Comparison of ENCODE assay signal across 17 cellular contexts in genomic region chr12:123102781-123103503, GRCh38. TPM values are rescaled to one million over a fixed set of nuclear protein-coding genes. Genes with fewer than 3 reads are reported as not detected.
A peak's percentile ranks its signal among the peaks of the same experiment; 100 is the strongest.
DNase-seq lines count a peak whose midpoint lies in the region; ATAC-seq and TF ChIP-seq lines count a peak whose summit lies in the region.
"Had no signal": no experiment of that assay in that cellular context is flagged by ENCODE, and none has a peak within 500 bp of the region (broad histone marks: within the 10 kb centered on the region; RNA-seq: fewer than 3 reads in every experiment).

No MANE protein-coding gene starts in this region.

- no peak overlapping the region for H3K4me3 ChIP-seq in GM23338
- H3K4me3 ChIP-seq: coronary artery, thyroid gland had no signal

- no peaks in the 10 kb centered on the region for H3K27me3 ChIP-seq in GM23338 (ENCODE audit: insufficient read depth)
- H3K27me3 ChIP-seq: thyroid gland had no signal

- intact Hi-C loops in activated T-helper 2 cell treated with anti-CD3 and anti-CD28 coated beads, Interferon-gamma antibody, Interleukin-2, Interleukin-4, amounts not matched to agents 10 μg/mL and 5 μg/mL and 100 μg/mL, durations not matched to agents 14 hours and 24 hours and 36 hours (cut with micrococcal nuclease): no loop called here

- peak overlapping the region; percentile 35; the same call in 1 of the 2 replicates for H2AFZ ChIP-seq in GM23338

- H3K36me3 Mint-ChIP-seq in T-helper 1 cell treated with Interleukin-12 subunit alpha and Interleukin-12 subunit beta and Interleukin-4 antibody, amounts not matched to agents 30 μg/mL and 1 μg/mL, for 36 hours (ENCODE audit: low read depth): peaks cover 16% of the 10 kb centered on the region
- H3K36me3 Mint-ChIP-seq in GM23338 (ENCODE audit: low read depth): no peaks in the 10 kb centered on the region; the same call in 2 of the 3 replicates
- H3K36me3 Mint-ChIP-seq in activated T-helper 2 cell treated with anti-CD3 and anti-CD28 coated beads, Interferon-gamma antibody, Interleukin-2, Interleukin-4, amounts not matched to agents 10 μg/mL and 5 μg/mL and 100 μg/mL, durations not matched to agents 14 hours and 24 hours and 36 hours (ENCODE audit: low read depth): peaks cover 16% of the 10 kb centered on the region
- H3K36me3 Mint-ChIP-seq in nephron progenitor cell (ENCODE audit: low read depth): no peaks in the 10 kb centered on the region
- H3K36me3 Mint-ChIP-seq: brain had no signal

- no peaks in the 10 kb centered on the region for H3K9me3 Mint-ChIP-seq in T-helper 1 cell treated with Interleukin-12 subunit alpha and Interleukin-12 subunit beta and Interleukin-4 antibody, amounts not matched to agents 30 μg/mL and 1 μg/mL, for 36 hours
- H3K9me3 Mint-ChIP-seq in GM23338 (no peaks in the 10 kb centered on the region), nephron progenitor cell (no peaks in the 10 kb centered on the region)
- H3K9me3 Mint-ChIP-seq in activated T-helper 2 cell treated with anti-CD3 and anti-CD28 coated beads, Interferon-gamma antibody, Interleukin-2, Interleukin-4, amounts not matched to agents 10 μg/mL and 5 μg/mL and 100 μg/mL, durations not matched to agents 14 hours and 24 hours and 36 hours: no peaks in the 10 kb centered on the region
- H3K9me3 Mint-ChIP-seq: brain had no signal

- H3F3A ChIP-seq in GM23338 (replicated peaks; ENCODE audit: low read depth): no peaks in the 10 kb centered on the region; the same call in 1 of the 2 replicates

- H3K4me1 ChIP-seq in GM23338 (ENCODE audit: insufficient read depth): peaks cover 52% of the 10 kb centered on the region

- no peaks in the 10 kb centered on the region for H3K36me3 ChIP-seq in GM23338 (ENCODE audit: insufficient read depth)
- H3K36me3 ChIP-seq: thyroid gland had no signal

- no peaks in the 10 kb centered on the region for H3K9me2 ChIP-seq in GM23338 (ENCODE audit: insufficient read depth)

- no peak for DNase-seq in T-helper 1 cell
- DNase-seq in GM23338 (ENCODE audit: low spot score): no peak
- no peak for DNase-seq in activated T-helper 2 cell treated with anti-CD3 and anti-CD28 coated beads, Interferon-gamma antibody, Interleukin-2, Interleukin-4, amounts not matched to agents 10 μg/mL and 5 μg/mL and 100 μg/mL, durations not matched to agents 14 hours and 24 hours and 36 hours (ENCODE audit: low spot score)
- DNase-seq in nephron progenitor cell: no peak
- no peak for DNase-seq in EL
- DNase-seq: foreskin melanocyte, MM.1S, NCI-H187 treated with DMSO at 0.1 percent for 48 hours, thyroid gland had no signal

- peak overlapping the region; percentile 32 for H3K27ac Mint-ChIP-seq in T-helper 1 cell treated with Interleukin-12 subunit alpha and Interleukin-12 subunit beta and Interleukin-4 antibody, amounts not matched to agents 30 μg/mL and 1 μg/mL, for 36 hours
- H3K27ac Mint-ChIP-seq in GM23338 (no peak overlapping the region; the same call in 1 of the 2 replicates), nephron progenitor cell (peak overlapping the region; percentile 59)
- H3K27ac Mint-ChIP-seq in activated T-helper 2 cell treated with anti-CD3 and anti-CD28 coated beads, Interferon-gamma antibody, Interleukin-2, Interleukin-4, amounts not matched to agents 10 μg/mL and 5 μg/mL and 100 μg/mL, durations not matched to agents 14 hours and 24 hours and 36 hours: peak overlapping the region; percentile 13

- no peaks in the 10 kb centered on the region for H3K27me3 Mint-ChIP-seq in T-helper 1 cell treated with Interleukin-12 subunit alpha and Interleukin-12 subunit beta and Interleukin-4 antibody, amounts not matched to agents 30 μg/mL and 1 μg/mL, for 36 hours (ENCODE audit: low read depth)
- peaks cover 11% of the 10 kb centered on the region for H3K27me3 Mint-ChIP-seq in GM23338 (ENCODE audit: insufficient read depth, low read depth, poor library complexity)
- H3K27me3 Mint-ChIP-seq in activated T-helper 2 cell treated with anti-CD3 and anti-CD28 coated beads, Interferon-gamma antibody, Interleukin-2, Interleukin-4, amounts not matched to agents 10 μg/mL and 5 μg/mL and 100 μg/mL, durations not matched to agents 14 hours and 24 hours and 36 hours (ENCODE audit: low read depth): no peaks in the 10 kb centered on the region
- H3K27me3 Mint-ChIP-seq in nephron progenitor cell (ENCODE audit: low read depth, poor library complexity): peaks cover 6% of the 10 kb centered on the region
- H3K27me3 Mint-ChIP-seq: brain had no signal

- H4K20me1 ChIP-seq in GM23338 (replicated peaks; ENCODE audit: insufficient read depth): no peaks in the 10 kb centered on the region

- no peak for TF ChIP-seq CTCF in GM23338 (conservative IDR thresholded peaks at IDR 0.05; ENCODE audit: low read depth in 2 of 2)
- TF ChIP-seq CTCF in nephron progenitor cell (IDR thresholded peaks at IDR 0.05): no peak

- H3K4me1 Mint-ChIP-seq in T-helper 1 cell treated with Interleukin-12 subunit alpha and Interleukin-12 subunit beta and Interleukin-4 antibody, amounts not matched to agents 30 μg/mL and 1 μg/mL, for 36 hours (ENCODE audit: low read depth): peaks cover 51% of the 10 kb centered on the region
- peaks cover 60% of the 10 kb centered on the region for H3K4me1 Mint-ChIP-seq in GM23338
- peaks cover 32% of the 10 kb centered on the region for H3K4me1 Mint-ChIP-seq in activated T-helper 2 cell treated with anti-CD3 and anti-CD28 coated beads, Interferon-gamma antibody, Interleukin-2, Interleukin-4, amounts not matched to agents 10 μg/mL and 5 μg/mL and 100 μg/mL, durations not matched to agents 14 hours and 24 hours and 36 hours (ENCODE audit: low read depth)
- peaks cover 73% of the 10 kb centered on the region for H3K4me1 Mint-ChIP-seq in nephron progenitor cell

- ATAC-seq in GM23338 (no peak), GM21390 (IDR thresholded peaks at IDR 0.05; ENCODE audit: unreplicated experiment) (no peak), GM21360 (IDR thresholded peaks at IDR 0.05; ENCODE audit: unreplicated experiment) (no peak)
- ATAC-seq: activated CD4-positive, CD25-positive, alpha-beta regulatory T cell treated with anti-CD3 and anti-CD28 coated beads, Interleukin-2, amount 50 U/mL, for 24 hours; left lobe of liver had no signal

- H3K79me2 ChIP-seq in GM23338 (replicated peaks; ENCODE audit: insufficient read depth): no peaks in the 10 kb centered on the region

- no peak overlapping the region for H3K4me3 Mint-ChIP-seq in T-helper 1 cell treated with Interleukin-12 subunit alpha and Interleukin-12 subunit beta and Interleukin-4 antibody, amounts not matched to agents 30 μg/mL and 1 μg/mL, for 36 hours
- H3K4me3 Mint-ChIP-seq in GM23338 (no peak overlapping the region), nephron progenitor cell (no peak overlapping the region)
- no peak overlapping the region for H3K4me3 Mint-ChIP-seq in activated T-helper 2 cell treated with anti-CD3 and anti-CD28 coated beads, Interferon-gamma antibody, Interleukin-2, Interleukin-4, amounts not matched to agents 10 μg/mL and 5 μg/mL and 100 μg/mL, durations not matched to agents 14 hours and 24 hours and 36 hours (ENCODE audit: low read depth)

- H3K4me2 ChIP-seq in GM23338: peak overlapping the region; percentile 51; the same call in 1 of the 2 replicates

- no peak overlapping the region for H3K27ac ChIP-seq in GM23338 (ENCODE audit: low read depth)
- H3K27ac ChIP-seq: 22Rv1, coronary artery, thyroid gland had no signal

TF ChIP-seq in GM23338, 12 proteins besides CTCF, POLR2A, EP300 and RAD21 (continues in another document):
- TF ChIP-seq, protein P1, sequence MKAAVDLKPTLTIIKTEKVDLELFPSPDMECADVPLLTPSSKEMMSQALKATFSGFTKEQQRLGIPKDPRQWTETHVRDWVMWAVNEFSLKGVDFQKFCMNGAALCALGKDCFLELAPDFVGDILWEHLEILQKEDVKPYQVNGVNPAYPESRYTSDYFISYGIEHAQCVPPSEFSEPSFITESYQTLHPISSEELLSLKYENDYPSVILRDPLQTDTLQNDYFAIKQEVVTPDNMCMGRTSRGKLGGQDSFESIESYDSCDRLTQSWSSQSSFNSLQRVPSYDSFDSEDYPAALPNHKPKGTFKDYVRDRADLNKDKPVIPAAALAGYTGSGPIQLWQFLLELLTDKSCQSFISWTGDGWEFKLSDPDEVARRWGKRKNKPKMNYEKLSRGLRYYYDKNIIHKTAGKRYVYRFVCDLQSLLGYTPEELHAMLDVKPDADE (IDR thresholded peaks at IDR 0.05): no peak
- TF ChIP-seq JUNB (IDR thresholded peaks at IDR 0.05; ENCODE audit: unreplicated experiment): no peak
- TF ChIP-seq NANOG (IDR thresholded peaks at IDR 0.05; ENCODE audit: borderline replicate concordance): no peak

RNA-seq across cellular contexts. Expression of gene PITPNM2, which starts 47.9 kb away (rescaled TPM):
- total RNA-seq in GM23338 (2014; rRNA removed; shearing (Covaris generic)): 1.9 and 3.0 TPM in 2 replicates
- 0.28 and 0.82 TPM in 2 replicates for polyA plus RNA-seq in GM23338 (2016; fragmentation: Nextera tagmentation; extraction: Ambion mirVana)
- 15.5 and 16.2 TPM in 2 replicates for total RNA-seq in activated T-helper 2 cell treated with anti-CD3 and anti-CD28 coated beads, Interferon-gamma antibody, Interleukin-2, Interleukin-4, amounts not matched to agents 10 μg/mL and 5 μg/mL and 100 μg/mL, durations not matched to agents 14 hours and 24 hours and 36 hours
